ENCODE assay signal across 8 cellular contexts in genomic region chr18:27017901-27018500, GRCh38.
DNase-seq lines count a peak whose midpoint lies in the region; ATAC-seq, FAIRE-seq and TF ChIP-seq lines count a peak whose summit lies in the region.

No MANE protein-coding gene starts in this region.

- H3K9ac ChIP-seq in MM.1S (ENCODE audit: low read length) = no peak overlapping the region
- no peak overlapping the region for H3K9ac ChIP-seq in mammary epithelial cell (ENCODE audit: insufficient read depth, low read length)

- H3K27me3 ChIP-seq in MM.1S (replicated peaks; ENCODE audit: insufficient read depth, low read length) (no peaks in the 10 kb centered on the region), mammary epithelial cell (ENCODE audit: insufficient read depth, low read length) (peaks cover 2% of the 10 kb centered on the region), pancreas (no peaks in the 10 kb centered on the region)

- H3K79me2 ChIP-seq in MM.1S (ENCODE audit: low read length) = no peaks in the 10 kb centered on the region
- H3K79me2 ChIP-seq in mammary epithelial cell (ENCODE audit: insufficient read depth, low read length) = no peaks in the 10 kb centered on the region

- H2AFZ ChIP-seq in MM.1S (ENCODE audit: low read length) = no peak overlapping the region
- no peak overlapping the region for H2AFZ ChIP-seq in mammary epithelial cell (ENCODE audit: low read depth, low read length)

- H3K27ac ChIP-seq in MM.1S (ENCODE audit: low read length) (no peak overlapping the region), mammary epithelial cell (ENCODE audit: insufficient read depth, low read depth, low read length) (no peak overlapping the region), pancreas (no peak overlapping the region)

- in situ Hi-C loops in mammary epithelial cell (cut with MboI; ENCODE audit: low sequenced_read_pairs in 2 of 2) = loop anchor here in 1 of 2 donors (5.0 kb wide), 1 partner anchor 279 kb away; no protein-coding TSS in a partner anchor

- peak; percentile 60 to 79 (median 74) for ATAC-seq in pancreas
- no peak for ATAC-seq in HG02970 (IDR thresholded peaks at IDR 0.05; ENCODE audit: low FRiP score, unreplicated experiment)
- ATAC-seq in GM18861 (IDR thresholded peaks at IDR 0.05; ENCODE audit: unreplicated experiment) = no peak

- no peaks in the 10 kb centered on the region for H3K9me2 ChIP-seq in MM.1S (replicated peaks; ENCODE audit: insufficient read depth, low read length)

- no TSS peak for BruUV-seq in mammary epithelial cell (replicated peaks; lab: Mats Ljungman, UMichigan)

- intact Hi-C loops in mammary epithelial cell (cut with micrococcal nuclease) (loop anchor here (1.0 kb wide), 3 partner anchors 145 to 581 kb away; no protein-coding TSS in a partner anchor), pancreas (cut with DNase I) (no loop called here)

- H3K4me1 ChIP-seq in MM.1S (ENCODE audit: low read length) (no peaks in the 10 kb centered on the region), mammary epithelial cell (ENCODE audit: insufficient read depth, low read length) (no peaks in the 10 kb centered on the region), pancreas (no peaks in the 10 kb centered on the region)

- H3K9me3 ChIP-seq in MM.1S (replicated peaks; ENCODE audit: insufficient read depth, low read length) = no peaks in the 10 kb centered on the region
- no peaks in the 10 kb centered on the region for H3K9me3 ChIP-seq in mammary epithelial cell (replicated peaks; ENCODE audit: insufficient read depth, low read length)
- no peaks in the 10 kb centered on the region for H3K9me3 ChIP-seq in pancreas

- H4K20me1 ChIP-seq in MM.1S (ENCODE audit: insufficient read depth, low read length) (no peaks in the 10 kb centered on the region), mammary epithelial cell (ENCODE audit: insufficient read depth, low read length) (no peaks in the 10 kb centered on the region)

- H3K4me3 ChIP-seq in MM.1S (ENCODE audit: low read length) (no peak overlapping the region), mammary epithelial cell (replicated peaks in 1 of 3; ENCODE audit: insufficient read depth in 1 of 3, low read depth in 2 of 3, low read length in 3 of 3) (no peak overlapping the region), pancreas (no peak overlapping the region)

- no peaks in the 10 kb centered on the region for H3F3A ChIP-seq in MM.1S (ENCODE audit: insufficient read depth, low read length)

- CTCF ChIA-PET in mammary epithelial cell (lab: Charles Lee; ENCODE audit: low non-redundant PET) = interaction anchor here (0.5 to 0.7 kb wide), 2 partner anchors 282 to 582 kb away, joined by 3 read pairs; no protein-coding TSS in a partner anchor

- DNase-seq in DMS153 treated with DMSO at 0.1 percent for 48 hours (lab: John Stamatoyannopoulos, UW; ENCODE audit: unreplicated experiment) = peak; percentile 17
- no peak for DNase-seq in DMS153 (lab: John Stamatoyannopoulos, UW)
- DNase-seq in MM.1S = peak; percentile 29
- DNase-seq in mammary epithelial cell = peak; percentile 11
- DNase-seq in pancreas = no peak
- DNase-seq in stimulated activated naive CD4-positive, alpha-beta T cell (lab: John Stamatoyannopoulos, UW) = no peak

- FAIRE-seq in pancreas (lab: Jason Lieb, UNC) = peak; percentile 72

- 69% methylated on average over 2 of the region's 2 CpGs for WGBS in mammary epithelial cell (ENCODE audit: low coverage, missing lambda C conversion rate)
- 21 to 24% methylated on average over 2 of the region's 2 CpGs for WGBS in pancreas, 2 donors

- H3K36me3 ChIP-seq in MM.1S (replicated peaks; ENCODE audit: insufficient read depth, low read length) (no peaks in the 10 kb centered on the region), mammary epithelial cell (ENCODE audit: insufficient read depth, low read length) (no peaks in the 10 kb centered on the region), pancreas (no peaks in the 10 kb centered on the region)

- TF ChIP-seq CTCF in MM.1S (IDR thresholded peaks at IDR 0.05; ENCODE audit: low read length) (peak; percentile 63), mammary epithelial cell (conservative IDR thresholded peaks at IDR 0.05 in 1 of 2, IDR thresholded peaks at IDR 0.05 in 1 of 2; ENCODE audit: extremely low read depth in 1 of 2, insufficient read depth in 1 of 2, low read depth in 1 of 2, low read length in 2 of 2) (peak; percentile 66 to 76), pancreas (IDR thresholded peaks at IDR 0.05) (peak in 3 of 4 donors; percentile 26 to 39 (median 33))

- dilution Hi-C loops in mammary epithelial cell (cut with HindIII; ENCODE audit: low sequenced_read_pairs) = no loop called here

- H3K4me2 ChIP-seq in MM.1S (ENCODE audit: low read depth, low read length) = no peak overlapping the region
- no peak overlapping the region for H3K4me2 ChIP-seq in mammary epithelial cell (ENCODE audit: insufficient read depth, low read depth, low read length)

Comparison
In these comparisons a context has a peak if more than half of its experiments do, and no peak if none do; other contexts are left out.
1. DNase-seq: peak in DMS153 treated with DMSO at 0.1 percent for 48 hours (single experiment), MM.1S (single experiment) and mammary epithelial cell (single experiment); none in DMS153 (single experiment), pancreas (0 of 6) and stimulated activated naive CD4-positive, alpha-beta T cell (0 of 6).
2. ATAC-seq: peak in pancreas (4 of 4); none in HG02970 (single experiment) and GM18861 (single experiment).
3. Peak in every context shown above with its lines, with median percentiles within 50 percentile points of each other: CTCF ChIP-seq.